Comparison of ENCODE assay signal across 25 cellular contexts in genomic region chr4:155694100-155694785, GRCh38. TPM values are rescaled to one million over a fixed set of nuclear protein-coding genes. Genes with fewer than 3 reads are reported as not detected.
DNase-seq lines count a peak whose midpoint lies in the region; ATAC-seq lines count a peak whose summit lies in the region.
"Had no signal": no experiment of that assay in that cellular context is flagged by ENCODE, and none has a peak within 500 bp of the region (broad histone marks: within the 10 kb centered on the region; RNA-seq: fewer than 3 reads in every experiment).

No MANE protein-coding gene starts in this region.

- DNase-seq in HT-29 (ENCODE audit: low spot score) (peak; percentile 5), glomerular visceral epithelial cell (ENCODE audit: extremely low spot score) (peak; percentile 12), kidney tubule cell (ENCODE audit: low spot score) (peak; percentile 41), renal cortical epithelial cell (ENCODE audit: low read depth) (peak; percentile 62), NK-92 (lab: John Stamatoyannopoulos, UW; ENCODE audit: unreplicated experiment) (no peak), T-helper 9 cell (no peak)
- DNase-seq in stimulated activated CD4-positive, alpha-beta T cell treated with anti-CD3 and anti-CD28 coated beads, Interleukin-1b, Interleukin-23, amount 100 ng/mL, for 48 hours, result no peak
- DNase-seq: activated CD4-positive, alpha-beta T cell treated with anti-CD3 and anti-CD28 coated beads, Interleukin-2, amount 10 ng/mL, durations not matched to agents 24 days and 14 days; activated effector memory CD4-positive, alpha-beta T cell treated with Interleukin-2 at 50 U/mL for 16 hours; colonic mucosa; DND-41; effector CD4-positive, alpha-beta T cell; GOT3; islet precursor cell; NCI-H1092; NCI-H187; NCI-H446 treated with DMSO at 0.1 percent for 48 hours; stimulated activated CD4-positive, alpha-beta T cell treated with anti-CD3 and anti-CD28 coated beads, Interleukin-4, amount 100 ng/mL, for 4 hours; T1000 had no signal

- ATAC-seq in HG03460 (IDR thresholded peaks at IDR 0.05; ENCODE audit: unreplicated experiment), result no peak
- ATAC-seq: A549; activated naive CD4-positive, alpha-beta T cell treated with anti-CD3 and anti-CD28 coated beads, Interleukin-2, amount 50 U/mL, for 72 hours; K562 had no signal

RNA-seq across cellular contexts. Expression of gene GUCY1A1, which starts 27.6 kb away (rescaled TPM):
- 0.21 and 0.61 TPM in 2 replicates for total RNA-seq in HT-29 (2014; rRNA removed; shearing (Covaris generic))
- total RNA-seq in renal cortical epithelial cell, result 6.8 and 59.1 TPM in 2 replicates
- total RNA-seq: activated CD4-positive, alpha-beta T cell treated with anti-CD3 and anti-CD28 coated beads, Interleukin-2, amount 10 ng/mL, durations not matched to agents 24 days and 14 days; activated naive CD4-positive, alpha-beta T cell treated with anti-CD3 and anti-CD28 coated beads, Interleukin-2, amount 50 U/mL, for 72 hours; K562; RPMI7951; SJSA1 had no signal

Comparison
In these comparisons a context has a peak if more than half of its experiments do, and no peak if none do; other contexts are left out.
1. DNase-seq: peak in HT-29 (single experiment), glomerular visceral epithelial cell (single experiment), kidney tubule cell (single experiment) and renal cortical epithelial cell (single experiment); none in NK-92 (single experiment), T-helper 9 cell (single experiment) and stimulated activated CD4-positive, alpha-beta T cell treated with anti-CD3 and anti-CD28 coated beads, Interleukin-1b, Interleukin-23, amount 100 ng/mL, for 48 hours (single experiment).